ENCODE assay signal across 8 cellular contexts in the genomic region with DNA sequence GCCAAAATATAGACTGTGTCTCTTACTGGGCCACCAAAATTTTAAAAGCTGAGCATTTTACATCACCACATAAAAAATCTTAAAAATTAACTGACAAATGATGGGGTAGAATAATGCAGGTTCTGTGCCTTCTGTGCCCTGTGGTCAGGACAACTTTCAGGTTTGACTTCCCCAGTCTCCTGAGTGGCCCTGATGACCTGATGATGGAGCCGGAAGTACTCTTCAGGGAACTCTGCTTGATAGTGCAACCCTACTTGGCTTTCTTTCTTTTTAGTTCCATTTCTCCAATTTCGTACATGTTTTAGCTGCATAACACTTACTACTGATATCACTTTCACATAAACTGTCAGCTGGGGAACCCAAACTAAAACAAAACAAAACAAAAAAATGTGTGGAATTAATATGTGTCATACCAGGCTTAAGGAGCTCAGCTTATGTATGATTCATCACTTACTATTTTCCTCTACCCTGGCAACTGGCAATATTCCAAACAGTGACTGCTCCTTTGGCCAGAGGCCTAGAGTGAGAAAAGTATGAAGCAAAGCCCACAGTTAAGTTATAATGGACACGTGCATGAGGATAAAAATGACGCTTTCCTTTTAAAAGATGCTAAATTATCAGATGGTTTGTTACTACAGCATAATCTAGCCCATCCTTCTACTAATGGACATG.
DNase-seq lines count a peak whose midpoint lies in the region; ATAC-seq and TF ChIP-seq lines count a peak whose summit lies in the region.

No MANE protein-coding gene starts in this region.

- TF ChIP-seq CTCF in BJ (IDR thresholded peaks at IDR 0.05; ENCODE audit: insufficient read depth, low read depth, low read length) (no peak), cardiac fibroblast (IDR thresholded peaks at IDR 0.05; ENCODE audit: low read depth, low read length) (no peak)
- TF ChIP-seq CTCF in activated CD8-positive, alpha-beta T cell treated with anti-CD3 and anti-CD28 coated beads for 36 hours (IDR thresholded peaks at IDR 0.05), result no peak

- no peaks in the 10 kb centered on the region for H3K36me3 Mint-ChIP-seq in activated CD8-positive, alpha-beta T cell treated with anti-CD3 and anti-CD28 coated beads for 36 hours (ENCODE audit: low read depth)

- H3K27me3 ChIP-seq in BJ (ENCODE audit: control insufficient read depth, insufficient read depth, low read length) (no peaks in the 10 kb centered on the region), mesendoderm (ENCODE audit: insufficient read depth, low read length, poor library complexity) (no peaks in the 10 kb centered on the region)

- CTCF ChIA-PET in BJ (lab: Yijun Ruan, JAX), result no interaction called here
- CTCF ChIA-PET in activated CD8-positive, alpha-beta T cell treated with anti-CD3 and anti-CD28 coated beads for 36 hours (lab: Charles Lee), result no interaction called here

- H3K9ac ChIP-seq in mesendoderm (ENCODE audit: low read length), result no peak overlapping the region

- POLR2A ChIA-PET in BJ (lab: Charles Lee), result no interaction called here
- POLR2A ChIA-PET in activated CD8-positive, alpha-beta T cell treated with anti-CD3 and anti-CD28 coated beads for 36 hours (lab: Charles Lee), result no interaction called here

- no peak overlapping the region for H3K27ac Mint-ChIP-seq in activated CD8-positive, alpha-beta T cell treated with anti-CD3 and anti-CD28 coated beads for 36 hours

- no peak overlapping the region for H3K23ac ChIP-seq in mesendoderm (ENCODE audit: low read length)

- H4K8ac ChIP-seq in mesendoderm (ENCODE audit: low read depth, low read length), result no peak overlapping the region

- no CpG with 5 or more reads among the region's 4 CpGs for WGBS in mesendoderm (ENCODE audit: extremely low coverage, insufficient coverage, low lambda C conversion rate)

- no peak overlapping the region for H2AK5ac ChIP-seq in mesendoderm (ENCODE audit: low read length)

- peaks cover 8% of the 10 kb centered on the region for H3K9me3 Mint-ChIP-seq in activated CD8-positive, alpha-beta T cell treated with anti-CD3 and anti-CD28 coated beads for 36 hours

- no peak for ATAC-seq in GM21723 (IDR thresholded peaks at IDR 0.05; ENCODE audit: unreplicated experiment)
- no peak for ATAC-seq in activated CD8-positive, alpha-beta T cell treated with anti-CD3 and anti-CD28 coated beads for 36 hours
- ATAC-seq in GM19467 (IDR thresholded peaks at IDR 0.05; ENCODE audit: unreplicated experiment), result no peak

- no peak overlapping the region for H3K18ac ChIP-seq in mesendoderm (ENCODE audit: low read length)

- intact Hi-C loops in activated CD8-positive, alpha-beta T cell treated with anti-CD3 and anti-CD28 coated beads for 36 hours (cut with micrococcal nuclease), result no loop called here

- no peak overlapping the region for H3K4me3 Mint-ChIP-seq in activated CD8-positive, alpha-beta T cell treated with anti-CD3 and anti-CD28 coated beads for 36 hours

- no peaks in the 10 kb centered on the region for H3K79me2 ChIP-seq in mesendoderm (ENCODE audit: control insufficient read depth, insufficient read depth, low read length)

- no peak overlapping the region for H3K27ac ChIP-seq in mesendoderm (ENCODE audit: low read depth, low read length)

- H3K4me1 Mint-ChIP-seq in activated CD8-positive, alpha-beta T cell treated with anti-CD3 and anti-CD28 coated beads for 36 hours (ENCODE audit: low read depth), result no peaks in the 10 kb centered on the region

- H3K56ac ChIP-seq in mesendoderm (ENCODE audit: low read length), result no peak overlapping the region

- H2BK5ac ChIP-seq in mesendoderm (ENCODE audit: low read length), result no peak overlapping the region

- H3K4me3 ChIP-seq in BJ (ENCODE audit: low read depth, low read length), result no peak overlapping the region
- H3K4me3 ChIP-seq in cardiac fibroblast (replicated peaks in 1 of 2; ENCODE audit: low read depth in 2 of 2, low read length in 2 of 2), result peak overlapping the region in 1 of 2 donors; percentile 22
- no peak overlapping the region for H3K4me3 ChIP-seq in mesendoderm (ENCODE audit: low read length)

- no peak overlapping the region for H4K5ac ChIP-seq in mesendoderm (ENCODE audit: low read length)

- H3K4ac ChIP-seq in mesendoderm (ENCODE audit: low read depth, low read length), result no peak overlapping the region

- H3K4me2 ChIP-seq in mesendoderm (ENCODE audit: low read length), result no peak overlapping the region

- H2BK120ac ChIP-seq in mesendoderm (ENCODE audit: low read depth, low read length), result no peak overlapping the region

- no peaks in the 10 kb centered on the region for H3K36me3 ChIP-seq in BJ (ENCODE audit: control insufficient read depth, insufficient read depth, low read length)
- no peaks in the 10 kb centered on the region for H3K36me3 ChIP-seq in mesendoderm (ENCODE audit: control insufficient read depth, insufficient read depth, low read length)

- no peaks in the 10 kb centered on the region for H3K79me1 ChIP-seq in mesendoderm (ENCODE audit: low read length)

- no peaks in the 10 kb centered on the region for H3K27me3 Mint-ChIP-seq in activated CD8-positive, alpha-beta T cell treated with anti-CD3 and anti-CD28 coated beads for 36 hours

- DNase-seq in BJ (ENCODE audit: low read depth) (peak; percentile 70), NCI-H2029 treated with DMSO at 0.1 percent for 48 hours (lab: John Stamatoyannopoulos, UW) (peak; percentile 82), cardiac fibroblast (ENCODE audit: low read depth in 2 of 2) (peak; percentile 97 to 99), mesendoderm (peak; percentile 11), OCI-M2 (lab: John Stamatoyannopoulos, UW; ENCODE audit: unreplicated experiment) (no peak)
- DNase-seq in activated CD8-positive, alpha-beta T cell treated with anti-CD3 and anti-CD28 coated beads for 36 hours, result no peak

- H2BK15ac ChIP-seq in mesendoderm (replicated peaks; ENCODE audit: low read depth), result no peak overlapping the region

- no peaks in the 10 kb centered on the region for H3K4me1 ChIP-seq in mesendoderm (ENCODE audit: control insufficient read depth, low read depth, low read length)

Comparison
In these comparisons a context has a peak if more than half of its experiments do, and no peak if none do; other contexts are left out.
1. DNase-seq: peak in BJ (single experiment), NCI-H2029 treated with DMSO at 0.1 percent for 48 hours (single experiment), cardiac fibroblast (2 of 2) and mesendoderm (single experiment); none in activated CD8-positive, alpha-beta T cell treated with anti-CD3 and anti-CD28 coated beads for 36 hours (single experiment) and OCI-M2 (single experiment).